30 cellular contexts compared by ENCODE assay signal in the genomic region with DNA sequence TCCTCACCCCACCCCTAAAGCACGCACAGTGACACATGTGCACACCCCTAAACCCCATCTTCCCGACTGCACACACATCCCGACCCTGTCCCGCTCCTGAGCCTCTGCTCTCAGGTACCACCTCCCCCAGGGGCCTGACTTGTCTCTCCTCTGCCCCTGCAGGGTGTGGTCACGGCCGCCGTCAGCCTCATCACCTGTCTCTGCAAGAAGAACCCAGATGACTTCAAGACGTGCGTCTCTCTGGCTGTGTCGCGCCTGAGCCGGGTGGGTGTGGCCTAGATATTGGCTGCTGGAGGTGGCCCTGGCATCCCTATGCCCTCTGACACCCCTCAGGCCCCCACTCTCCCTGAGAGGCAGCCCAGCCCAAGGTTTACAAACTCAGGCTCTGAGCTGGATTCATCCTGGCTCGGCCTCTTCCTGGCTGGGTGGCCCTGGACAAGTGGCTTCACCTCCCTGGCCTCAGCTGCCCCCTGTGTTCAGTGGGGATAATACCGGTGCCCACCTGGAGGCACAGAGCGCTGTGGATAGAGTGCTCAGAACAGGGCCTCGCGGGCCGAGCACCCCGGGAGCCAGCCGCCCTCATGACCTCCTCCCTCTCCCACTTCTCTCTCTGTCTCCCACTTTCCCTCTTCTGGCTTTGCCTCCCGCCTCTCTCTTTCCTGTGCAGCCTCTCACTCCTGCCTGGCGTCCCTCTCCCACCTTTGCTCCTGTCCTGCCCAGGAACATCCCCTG. TPM values are rescaled to one million over a fixed set of nuclear protein-coding genes. Genes with fewer than 3 reads are reported as not detected.
DNase-seq lines count a peak whose midpoint lies in the region; ATAC-seq and TF ChIP-seq lines count a peak whose summit lies in the region.
"Had no signal": no experiment of that assay in that cellular context is flagged by ENCODE, and none has a peak within 500 bp of the region (broad histone marks: within the 10 kb centered on the region; RNA-seq: fewer than 3 reads in every experiment).

No MANE protein-coding gene starts in this region.

- no peaks in the 10 kb centered on the region for H3K27me3 ChIP-seq in mammary epithelial cell (ENCODE audit: insufficient read depth, low read length)
- H3K27me3 ChIP-seq: BLaER1, gastroesophageal sphincter, suprapubic skin, uterus had no signal

- no peaks in the 10 kb centered on the region for H3K9me3 ChIP-seq in mammary epithelial cell (replicated peaks; ENCODE audit: insufficient read depth, low read length)
- H3K9me3 ChIP-seq: BLaER1, gastroesophageal sphincter, lower lobe of right lung, prostate gland, suprapubic skin, uterus had no signal

- H3K27me3 Mint-ChIP-seq in MCF 10A (ENCODE audit: insufficient read depth, unreplicated experiment) = no peaks in the 10 kb centered on the region
- no peaks in the 10 kb centered on the region for H3K27me3 Mint-ChIP-seq in activated naive CD8-positive, alpha-beta T cell treated with anti-CD3 and anti-CD28 coated beads for 36 hours
- H3K27me3 Mint-ChIP-seq in stimulated activated naive CD8-positive, alpha-beta T cell treated with anti-CD3 and anti-CD28 coated beads, Interleukin-15, amount 100 ng/mL, for 72 hours = no peaks in the 10 kb centered on the region
- H3K27me3 Mint-ChIP-seq: activated CD4-positive, alpha-beta T cell treated with anti-CD3 and anti-CD28 coated beads, Interleukin-2, amount 10 ng/mL, durations not matched to agents 7 days and 5 days had no signal

- no peak overlapping the region for H3K9ac ChIP-seq in mammary epithelial cell (ENCODE audit: insufficient read depth, low read length)
- H3K9ac ChIP-seq: BLaER1 had no signal

- no peak overlapping the region for H3K27ac ChIP-seq in mammary epithelial cell (ENCODE audit: insufficient read depth, low read depth, low read length)
- H3K27ac ChIP-seq: BLaER1, coronary artery, gastroesophageal sphincter, lower lobe of right lung, prostate gland, suprapubic skin, VCaP had no signal

- H3K4me1 Mint-ChIP-seq in MCF 10A (ENCODE audit: insufficient read depth, unreplicated experiment) = no peaks in the 10 kb centered on the region
- peaks cover 4% of the 10 kb centered on the region for H3K4me1 Mint-ChIP-seq in activated naive CD8-positive, alpha-beta T cell treated with anti-CD3 and anti-CD28 coated beads for 36 hours
- peaks cover 6% of the 10 kb centered on the region for H3K4me1 Mint-ChIP-seq in stimulated activated naive CD8-positive, alpha-beta T cell treated with anti-CD3 and anti-CD28 coated beads, Interleukin-15, amount 100 ng/mL, for 72 hours
- H3K4me1 Mint-ChIP-seq: activated CD4-positive, alpha-beta T cell treated with anti-CD3 and anti-CD28 coated beads, Interleukin-2, amount 10 ng/mL, durations not matched to agents 7 days and 5 days had no signal

- no peaks in the 10 kb centered on the region for H3K4me1 ChIP-seq in mammary epithelial cell (ENCODE audit: insufficient read depth, low read length)
- H3K4me1 ChIP-seq: BLaER1, lower lobe of right lung, prostate gland had no signal

- no peak for DNase-seq in MCF 10A (ENCODE audit: unreplicated experiment)
- no peak for DNase-seq in mammary epithelial cell
- no peak for DNase-seq in activated naive CD8-positive, alpha-beta T cell treated with anti-CD3 and anti-CD28 coated beads for 36 hours
- DNase-seq in head of caudate nucleus = peak in 22 of 42 donors; percentile 30 to 68 (median 49)
- no peak for DNase-seq in stimulated activated naive CD8-positive, alpha-beta T cell treated with anti-CD3 and anti-CD28 coated beads, Interleukin-15, amount 100 ng/mL, for 72 hours
- DNase-seq in activated gamma-delta T cell treated with Interleukin-2 at 50 U/mL for 16 hours = no peak
- no peak for DNase-seq in NCI-H748 treated with DMSO at 0.1 percent for 48 hours (lab: John Stamatoyannopoulos, UW)
- DNase-seq in hippocampal formation (lab: John Stamatoyannopoulos, UW) = no peak
- DNase-seq: activated CD4-positive, alpha-beta T cell treated with anti-CD3 and anti-CD28 coated beads, Interleukin-2, amount 10 ng/mL, durations not matched to agents 7 days and 5 days; activated CD8-positive, alpha-beta memory T cell treated with anti-CD3 and anti-CD28 coated beads, Interleukin-2, amount 50 U/mL, for 48 hours; activated effector memory CD4-positive, alpha-beta T cell treated with anti-CD3 and anti-CD28 coated beads, Interleukin-2, amount 50 U/mL, for 16 hours; amniotic stem cell; COR-L47; DMS79 treated with DMSO at 0.1 percent for 48 hours; lower lobe of right lung; NCI-H1048; NCI-H1694 treated with DMSO at 0.1 percent for 48 hours; NCI-H2171; NCI-H524 treated with DMSO at 0.1 percent for 48 hours; uterus had no signal

- H3K36me3 Mint-ChIP-seq in MCF 10A (ENCODE audit: insufficient read depth, unreplicated experiment) = peaks cover 68% of the 10 kb centered on the region
- H3K36me3 Mint-ChIP-seq in activated naive CD8-positive, alpha-beta T cell treated with anti-CD3 and anti-CD28 coated beads for 36 hours = peaks cover 12% of the 10 kb centered on the region

- H3K4me3 Mint-ChIP-seq in MCF 10A (ENCODE audit: unreplicated experiment) = no peak overlapping the region
- H3K4me3 Mint-ChIP-seq in activated naive CD8-positive, alpha-beta T cell treated with anti-CD3 and anti-CD28 coated beads for 36 hours = no peak overlapping the region
- no peak overlapping the region for H3K4me3 Mint-ChIP-seq in stimulated activated naive CD8-positive, alpha-beta T cell treated with anti-CD3 and anti-CD28 coated beads, Interleukin-15, amount 100 ng/mL, for 72 hours
- H3K4me3 Mint-ChIP-seq: activated CD4-positive, alpha-beta T cell treated with anti-CD3 and anti-CD28 coated beads, Interleukin-2, amount 10 ng/mL, durations not matched to agents 7 days and 5 days; T-helper 2 cell treated with Interferon-gamma antibody and Interleukin-4, amounts not matched to agents 5 μg/mL and 100 μg/mL, for 36 hours had no signal

- BruUV-seq in MCF 10A (replicated peaks; lab: Mats Ljungman, UMichigan) = no TSS peak
- no TSS peak for BruUV-seq in mammary epithelial cell (replicated peaks; lab: Mats Ljungman, UMichigan)

- peaks cover 7% of the 10 kb centered on the region for H3K36me3 ChIP-seq in mammary epithelial cell (ENCODE audit: insufficient read depth, low read length)
- H3K36me3 ChIP-seq: uterus had no signal

- no peak for TF ChIP-seq CTCF in MCF 10A (IDR thresholded peaks at IDR 0.05; ENCODE audit: unreplicated experiment)
- TF ChIP-seq CTCF in mammary epithelial cell (conservative IDR thresholded peaks at IDR 0.05 in 1 of 2, IDR thresholded peaks at IDR 0.05 in 1 of 2; ENCODE audit: extremely low read depth in 1 of 2, insufficient read depth in 1 of 2, low read depth in 1 of 2, low read length in 2 of 2) = no peak

- peak; percentile 18 for ATAC-seq in stimulated activated naive CD8-positive, alpha-beta T cell treated with anti-CD3 and anti-CD28 coated beads, Interleukin-15, amount 100 ng/mL, for 72 hours
- ATAC-seq: gastroesophageal sphincter, lower lobe of right lung, Right ventricle myocardium inferior had no signal

- intact Hi-C loops in MCF 10A (cut with micrococcal nuclease) (no loop called here), mammary epithelial cell (cut with micrococcal nuclease) (no loop called here), head of caudate nucleus (cut with DNase I) (no loop called here)

- no peak overlapping the region for H2AFZ ChIP-seq in mammary epithelial cell (ENCODE audit: low read depth, low read length)

- peak overlapping the region; percentile 35 for H3K27ac Mint-ChIP-seq in MCF 10A (ENCODE audit: low read depth, unreplicated experiment)
- peak overlapping the region; percentile 77 for H3K27ac Mint-ChIP-seq in activated naive CD8-positive, alpha-beta T cell treated with anti-CD3 and anti-CD28 coated beads for 36 hours
- no peak overlapping the region for H3K27ac Mint-ChIP-seq in stimulated activated naive CD8-positive, alpha-beta T cell treated with anti-CD3 and anti-CD28 coated beads, Interleukin-15, amount 100 ng/mL, for 72 hours
- H3K27ac Mint-ChIP-seq: activated CD4-positive, alpha-beta T cell treated with anti-CD3 and anti-CD28 coated beads, Interleukin-2, amount 10 ng/mL, durations not matched to agents 7 days and 5 days; T-helper 2 cell treated with Interferon-gamma antibody and Interleukin-4, amounts not matched to agents 5 μg/mL and 100 μg/mL, for 36 hours had no signal

- CTCF ChIA-PET in MCF 10A (lab: Yijun Ruan, JAX) = interaction anchor here (0.5 kb wide), 1 partner anchor 684 kb away, joined by 3 read pairs; no protein-coding TSS in a partner anchor
- CTCF ChIA-PET in mammary epithelial cell (lab: Charles Lee; ENCODE audit: low non-redundant PET) = no interaction called here

- no peak overlapping the region for H3K4me2 ChIP-seq in mammary epithelial cell (ENCODE audit: insufficient read depth, low read depth, low read length)
- H3K4me2 ChIP-seq: BLaER1 had no signal

- POLR2A ChIA-PET in MCF 10A (lab: Yijun Ruan, JAX) = no interaction called here

- in situ Hi-C loops in mammary epithelial cell (cut with MboI; ENCODE audit: low sequenced_read_pairs in 2 of 2) = no loop called here

- no peak overlapping the region for H3K4me3 ChIP-seq in mammary epithelial cell (replicated peaks in 1 of 3; ENCODE audit: insufficient read depth in 1 of 3, low read depth in 2 of 3, low read length in 3 of 3)
- H3K4me3 ChIP-seq: BLaER1, coronary artery, gastroesophageal sphincter, lower lobe of right lung, prostate gland, suprapubic skin, uterus had no signal

- 92% methylated on average over 17 of the region's 22 CpGs for WGBS in mammary epithelial cell (ENCODE audit: low coverage, missing lambda C conversion rate)

- no peaks in the 10 kb centered on the region for H4K20me1 ChIP-seq in mammary epithelial cell (ENCODE audit: insufficient read depth, low read length)

- peaks cover 8% of the 10 kb centered on the region for H3K79me2 ChIP-seq in mammary epithelial cell (ENCODE audit: insufficient read depth, low read length)

- no peaks in the 10 kb centered on the region for H3K9me3 Mint-ChIP-seq in MCF 10A (ENCODE audit: unreplicated experiment)
- H3K9me3 Mint-ChIP-seq in activated naive CD8-positive, alpha-beta T cell treated with anti-CD3 and anti-CD28 coated beads for 36 hours = no peaks in the 10 kb centered on the region
- no peaks in the 10 kb centered on the region for H3K9me3 Mint-ChIP-seq in stimulated activated naive CD8-positive, alpha-beta T cell treated with anti-CD3 and anti-CD28 coated beads, Interleukin-15, amount 100 ng/mL, for 72 hours
- H3K9me3 Mint-ChIP-seq: activated CD4-positive, alpha-beta T cell treated with anti-CD3 and anti-CD28 coated beads, Interleukin-2, amount 10 ng/mL, durations not matched to agents 7 days and 5 days; T-helper 2 cell treated with Interferon-gamma antibody and Interleukin-4, amounts not matched to agents 5 μg/mL and 100 μg/mL, for 36 hours had no signal

- dilution Hi-C loops in mammary epithelial cell (cut with HindIII; ENCODE audit: low sequenced_read_pairs) = no loop called here

RNA-seq across cellular contexts. Expression of gene FUZ, which starts 20.1 kb away (rescaled TPM):
- total RNA-seq in MCF 10A (2022) (10.9 and 19.0 TPM in 2 replicates), mammary epithelial cell (10 to 100 TPM in 1 of 2 donors, 1 to 10 TPM in 1; 9.2 to 10.8 TPM)
- polyA plus RNA-seq in mammary epithelial cell = 9.0 TPM
- polyA minus RNA-seq in mammary epithelial cell = 34.3 TPM
- total RNA-seq in activated naive CD8-positive, alpha-beta T cell treated with anti-CD3 and anti-CD28 coated beads for 36 hours = 10 to 100 TPM; 28.7 to 30.9 TPM

RNA-seq across cellular contexts. Expression of gene MED25, which starts 25.1 kb away (rescaled TPM):
- total RNA-seq in MCF 10A (2022) = 39.9 and 43.2 TPM in 2 replicates
- total RNA-seq in mammary epithelial cell = 10 to 100 TPM; 18.3 to 51.8 TPM
- 29.7 TPM for polyA plus RNA-seq in mammary epithelial cell
- polyA minus RNA-seq in mammary epithelial cell = 45.4 TPM
- total RNA-seq in activated naive CD8-positive, alpha-beta T cell treated with anti-CD3 and anti-CD28 coated beads for 36 hours = 10 to 100 TPM; 41.6 to 44.8 TPM

RNA-seq across cellular contexts. Expression of gene AP2A1, which starts 26.2 kb away (rescaled TPM):
- total RNA-seq in MCF 10A (2022) (70.5 and 80.0 TPM in 2 replicates), mammary epithelial cell (10 to 100 TPM; 70.3 to 98.8 TPM)
- 78.2 TPM for polyA plus RNA-seq in mammary epithelial cell
- 70.8 TPM for polyA minus RNA-seq in mammary epithelial cell
- total RNA-seq in activated naive CD8-positive, alpha-beta T cell treated with anti-CD3 and anti-CD28 coated beads for 36 hours = 10 to 100 TPM; 83.0 to 83.2 TPM

RNA-seq across cellular contexts. Expression of gene TSKS, which starts 29.9 kb away (rescaled TPM):
- not detected in 2 replicates for total RNA-seq in MCF 10A (2022)
- not detected for total RNA-seq in mammary epithelial cell
- polyA plus RNA-seq in mammary epithelial cell = not detected
- polyA minus RNA-seq in mammary epithelial cell = not detected
- under 1 TPM; 0.58 to 0.72 TPM for total RNA-seq in activated naive CD8-positive, alpha-beta T cell treated with anti-CD3 and anti-CD28 coated beads for 36 hours
- total RNA-seq: kidney epithelial cell, LHCN-M2 had no signal

RNA-seq across cellular contexts. Expression of gene PTOV1, which starts 58.0 kb away (rescaled TPM):
- 68.5 and 78.8 TPM in 2 replicates for total RNA-seq in MCF 10A (2022)
- total RNA-seq in mammary epithelial cell = 10 to 100 TPM; 28.8 to 85.6 TPM
- polyA plus RNA-seq in mammary epithelial cell = 57.1 TPM
- polyA minus RNA-seq in mammary epithelial cell = 50.3 TPM
- 10 to 100 TPM; 73.9 to 76.4 TPM for total RNA-seq in activated naive CD8-positive, alpha-beta T cell treated with anti-CD3 and anti-CD28 coated beads for 36 hours

Comparison
In these comparisons a context has a peak if more than half of its experiments do, and no peak if none do; other contexts are left out.
1. DNase-seq: peak in head of caudate nucleus (22 of 42); none in MCF 10A (single experiment), mammary epithelial cell (single experiment), activated naive CD8-positive, alpha-beta T cell treated with anti-CD3 and anti-CD28 coated beads for 36 hours (single experiment), stimulated activated naive CD8-positive, alpha-beta T cell treated with anti-CD3 and anti-CD28 coated beads, Interleukin-15, amount 100 ng/mL, for 72 hours (0 of 2), activated gamma-delta T cell treated with Interleukin-2 at 50 U/mL for 16 hours (single experiment), NCI-H748 treated with DMSO at 0.1 percent for 48 hours (single experiment) and hippocampal formation (0 of 2).
2. H3K27ac Mint-ChIP-seq: peak in MCF 10A (single experiment) and activated naive CD8-positive, alpha-beta T cell treated with anti-CD3 and anti-CD28 coated beads for 36 hours (single experiment); none in stimulated activated naive CD8-positive, alpha-beta T cell treated with anti-CD3 and anti-CD28 coated beads, Interleukin-15, amount 100 ng/mL, for 72 hours (0 of 2).